Comparison of ENCODE assay signal across 1 cellular context in genomic region chr7:134432296-134433152, GRCh38.
TF ChIP-seq lines count a peak whose summit lies in the region.

No MANE protein-coding gene starts in this region.

TF ChIP-seq in K562, 482 proteins besides CTCF, POLR2A, EP300 and RAD21 (continued from another document and continues in another):
- no peak for TF ChIP-seq HMG20B (CRISPR knock-in tag; IDR thresholded peaks at IDR 0.05)
- peak; percentile 4; the same call in 1 of the 2 replicates for TF ChIP-seq RAD51 (IDR thresholded peaks at IDR 0.05; ENCODE audit: borderline replicate concordance, low read depth)
- no peak; the same call in 1 of the 2 replicates for TF ChIP-seq ZNF589 (CRISPR knock-in tag; IDR thresholded peaks at IDR 0.05; ENCODE audit: low read depth)
- TF ChIP-seq ZNF586 (CRISPR knock-in tag; conservative IDR thresholded peaks at IDR 0.05): no peak
- peak; percentile 93; the same call in 1 of the 2 replicates for TF ChIP-seq PREB (CRISPR knock-in tag; IDR thresholded peaks at IDR 0.05)
- no peak for TF ChIP-seq RBFOX2 (IDR thresholded peaks at IDR 0.05; ENCODE audit: low read depth, low read length)
- TF ChIP-seq IRF2 (CRISPR knock-in tag; IDR thresholded peaks at IDR 0.05): no peak
- no peak for TF ChIP-seq EWSR1 (IDR thresholded peaks at IDR 0.05; ENCODE audit: borderline replicate concordance, low read depth, partially characterized antibody)
- no peak for TF ChIP-seq TAL1 (IDR thresholded peaks at IDR 0.05)
- peak; percentile 62; the same call in 1 of the 2 replicates for TF ChIP-seq XRCC5 (IDR thresholded peaks at IDR 0.05; ENCODE audit: low read depth, low read length)
- TF ChIP-seq RNF2 (IDR thresholded peaks at IDR 0.05): no peak
- TF ChIP-seq YY1 (IDR thresholded peaks at IDR 0.05; ENCODE audit: borderline replicate concordance in 1 of 3, control insufficient read depth in 1 of 3, extremely low read depth in 1 of 3, insufficient read depth in 3 of 3, insufficient read length in 1 of 3, insufficient replicate concordance in 2 of 3, low read depth in 1 of 3, low read length in 2 of 3): no peak
- TF ChIP-seq ZBED1 (IDR thresholded peaks at IDR 0.05): no peak
- no peak for TF ChIP-seq SNRNP70 (optimal IDR thresholded peaks at IDR 0.05; ENCODE audit: low read depth, low read length)
- no peak for TF ChIP-seq ARID1B (IDR thresholded peaks at IDR 0.05)
- TF ChIP-seq, protein P1, sequence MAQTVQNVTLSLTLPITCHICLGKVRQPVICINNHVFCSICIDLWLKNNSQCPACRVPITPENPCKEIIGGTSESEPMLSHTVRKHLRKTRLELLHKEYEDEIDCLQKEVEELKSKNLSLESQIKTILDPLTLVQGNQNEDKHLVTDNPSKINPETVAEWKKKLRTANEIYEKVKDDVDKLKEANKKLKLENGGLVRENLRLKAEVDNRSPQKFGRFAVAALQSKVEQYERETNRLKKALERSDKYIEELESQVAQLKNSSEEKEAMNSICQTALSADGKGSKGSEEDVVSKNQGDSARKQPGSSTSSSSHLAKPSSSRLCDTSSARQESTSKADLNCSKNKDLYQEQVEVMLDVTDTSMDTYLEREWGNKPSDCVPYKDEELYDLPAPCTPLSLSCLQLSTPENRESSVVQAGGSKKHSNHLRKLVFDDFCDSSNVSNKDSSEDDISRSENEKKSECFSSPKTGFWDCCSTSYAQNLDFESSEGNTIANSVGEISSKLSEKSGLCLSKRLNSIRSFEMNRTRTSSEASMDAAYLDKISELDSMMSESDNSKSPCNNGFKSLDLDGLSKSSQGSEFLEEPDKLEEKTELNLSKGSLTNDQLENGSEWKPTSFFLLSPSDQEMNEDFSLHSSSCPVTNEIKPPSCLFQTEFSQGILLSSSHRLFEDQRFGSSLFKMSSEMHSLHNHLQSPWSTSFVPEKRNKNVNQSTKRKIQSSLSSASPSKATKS (CRISPR knock-in tag; IDR thresholded peaks at IDR 0.05): no peak
- TF ChIP-seq GTF2E2 (tag; IDR thresholded peaks at IDR 0.05): no peak
- TF ChIP-seq TBP (optimal IDR thresholded peaks at IDR 0.05; ENCODE audit: low read depth, low read length): no peak
- no peak for TF ChIP-seq ZNF184 (CRISPR knock-in tag; IDR thresholded peaks at IDR 0.05)
- TF ChIP-seq TSHZ1 (CRISPR knock-in tag; IDR thresholded peaks at IDR 0.05): no peak
- TF ChIP-seq, protein P2, sequence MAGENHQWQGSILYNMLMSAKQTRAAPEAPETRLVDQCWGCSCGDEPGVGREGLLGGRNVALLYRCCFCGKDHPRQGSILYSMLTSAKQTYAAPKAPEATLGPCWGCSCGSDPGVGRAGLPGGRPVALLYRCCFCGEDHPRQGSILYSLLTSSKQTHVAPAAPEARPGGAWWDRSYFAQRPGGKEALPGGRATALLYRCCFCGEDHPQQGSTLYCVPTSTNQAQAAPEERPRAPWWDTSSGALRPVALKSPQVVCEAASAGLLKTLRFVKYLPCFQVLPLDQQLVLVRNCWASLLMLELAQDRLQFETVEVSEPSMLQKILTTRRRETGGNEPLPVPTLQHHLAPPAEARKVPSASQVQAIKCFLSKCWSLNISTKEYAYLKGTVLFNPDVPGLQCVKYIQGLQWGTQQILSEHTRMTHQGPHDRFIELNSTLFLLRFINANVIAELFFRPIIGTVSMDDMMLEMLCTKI (IDR thresholded peaks at IDR 0.05; ENCODE audit: partially characterized antibody): no peak
- TF ChIP-seq E2F1 (CRISPR knock-in tag; IDR thresholded peaks at IDR 0.05): no peak
- TF ChIP-seq DLX4 (CRISPR knock-in tag; IDR thresholded peaks at IDR 0.05): no peak
- TF ChIP-seq E2F3 (CRISPR knock-in tag; IDR thresholded peaks at IDR 0.05): no peak
- no peak for TF ChIP-seq FOS (IDR thresholded peaks at IDR 0.05; ENCODE audit: extremely low read depth, insufficient read length)
- TF ChIP-seq MYC (IDR thresholded peaks at IDR 0.05; ENCODE audit: low read depth, low read length): no peak
- no peak for TF ChIP-seq MYC (CRISPR knock-in tag; IDR thresholded peaks at IDR 0.05; ENCODE audit: borderline replicate concordance, low read depth)
- no peak for TF ChIP-seq ATF3 (IDR thresholded peaks at IDR 0.05)
- no peak for TF ChIP-seq ATF3 (CRISPR knock-in tag; conservative IDR thresholded peaks at IDR 0.05)
- TF ChIP-seq UBTF (IDR thresholded peaks at IDR 0.05; ENCODE audit: borderline replicate concordance in 1 of 2, low read depth in 2 of 2, low read length in 2 of 2): 0 out of 4 replicates have a peak, but pooled peaks have one; percentile 31 to 72
- no peak for TF ChIP-seq ZBTB17 (CRISPR knock-in tag; IDR thresholded peaks at IDR 0.05)
- TF ChIP-seq RBM34 (IDR thresholded peaks at IDR 0.05; ENCODE audit: borderline replicate concordance, insufficient read depth, low read length): no peak
- TF ChIP-seq, protein P3, sequence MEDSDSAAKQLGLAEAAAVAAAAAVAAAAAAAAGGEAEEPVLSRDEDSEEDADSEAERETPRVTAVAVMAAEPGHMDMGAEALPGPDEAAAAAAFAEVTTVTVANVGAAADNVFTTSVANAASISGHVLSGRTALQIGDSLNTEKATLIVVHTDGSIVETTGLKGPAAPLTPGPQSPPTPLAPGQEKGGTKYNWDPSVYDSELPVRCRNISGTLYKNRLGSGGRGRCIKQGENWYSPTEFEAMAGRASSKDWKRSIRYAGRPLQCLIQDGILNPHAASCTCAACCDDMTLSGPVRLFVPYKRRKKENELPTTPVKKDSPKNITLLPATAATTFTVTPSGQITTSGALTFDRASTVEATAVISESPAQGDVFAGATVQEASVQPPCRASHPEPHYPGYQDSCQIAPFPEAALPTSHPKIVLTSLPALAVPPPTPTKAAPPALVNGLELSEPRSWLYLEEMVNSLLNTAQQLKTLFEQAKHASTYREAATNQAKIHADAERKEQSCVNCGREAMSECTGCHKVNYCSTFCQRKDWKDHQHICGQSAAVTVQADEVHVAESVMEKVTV (CRISPR knock-in tag; IDR thresholded peaks at IDR 0.05): peak; percentile 92
- peak; percentile 41; the same call in 1 of the 2 replicates for TF ChIP-seq FOSL1 (tag; conservative IDR thresholded peaks at IDR 0.05)
- TF ChIP-seq CBX1 (IDR thresholded peaks at IDR 0.05; ENCODE audit: low read depth): no peak
- TF ChIP-seq ZNF134 (CRISPR knock-in tag; conservative IDR thresholded peaks at IDR 0.05): no peak
- TF ChIP-seq CEBPB (tag; IDR thresholded peaks at IDR 0.05): no peak
- no peak for TF ChIP-seq GTF3C2 (IDR thresholded peaks at IDR 0.05; ENCODE audit: borderline replicate concordance, extremely low read depth, insufficient read length)
- no peak for TF ChIP-seq KLF10 (CRISPR knock-in tag; IDR thresholded peaks at IDR 0.05)
- TF ChIP-seq SETDB1 (IDR thresholded peaks at IDR 0.05; ENCODE audit: low read length): no peak
- no peak for TF ChIP-seq PATZ1 (CRISPR knock-in tag; IDR thresholded peaks at IDR 0.05; ENCODE audit: borderline replicate concordance)
- TF ChIP-seq TCF3 (CRISPR knock-in tag; IDR thresholded peaks at IDR 0.05): peak; percentile 18; the same call in 1 of the 2 replicates
- no peak for TF ChIP-seq ZNF707 (CRISPR knock-in tag; conservative IDR thresholded peaks at IDR 0.05)
